Comparison of ENCODE assay signal across 1 cellular context in the genomic region with DNA sequence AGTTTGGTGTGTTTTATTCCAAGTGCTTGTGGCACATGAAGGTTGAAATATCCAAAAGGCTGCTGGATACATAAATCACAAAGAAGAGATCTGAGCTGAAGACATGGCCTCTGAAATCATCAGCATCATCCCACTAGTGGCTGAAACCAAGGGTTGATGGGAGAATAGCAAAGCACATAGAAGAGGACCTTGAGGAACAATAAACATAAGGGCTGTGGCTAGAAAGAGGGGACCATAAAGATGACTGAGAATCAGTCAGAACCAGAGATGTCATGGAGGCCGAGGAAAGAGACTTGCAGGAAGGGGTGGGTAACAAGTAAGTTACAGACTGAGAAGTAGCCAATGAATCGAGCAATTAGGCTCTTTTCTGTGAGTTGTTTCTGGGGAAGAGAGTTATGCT.
TF ChIP-seq lines count a peak whose summit lies in the region.

No MANE protein-coding gene starts in this region.

TF ChIP-seq in GM12878, 131 proteins besides CTCF, POLR2A, EP300 and RAD21:
- TF ChIP-seq MEF2A (IDR thresholded peaks at IDR 0.05; ENCODE audit: insufficient read depth, low read depth, low read length), result no peak
- no peak for TF ChIP-seq TAF1 (IDR thresholded peaks at IDR 0.05; ENCODE audit: borderline replicate concordance, low read depth, low read length)
TF ChIP-seq in GM12878: peak in this region for 0.
